17 cellular contexts compared by ENCODE assay signal in the genomic region with DNA sequence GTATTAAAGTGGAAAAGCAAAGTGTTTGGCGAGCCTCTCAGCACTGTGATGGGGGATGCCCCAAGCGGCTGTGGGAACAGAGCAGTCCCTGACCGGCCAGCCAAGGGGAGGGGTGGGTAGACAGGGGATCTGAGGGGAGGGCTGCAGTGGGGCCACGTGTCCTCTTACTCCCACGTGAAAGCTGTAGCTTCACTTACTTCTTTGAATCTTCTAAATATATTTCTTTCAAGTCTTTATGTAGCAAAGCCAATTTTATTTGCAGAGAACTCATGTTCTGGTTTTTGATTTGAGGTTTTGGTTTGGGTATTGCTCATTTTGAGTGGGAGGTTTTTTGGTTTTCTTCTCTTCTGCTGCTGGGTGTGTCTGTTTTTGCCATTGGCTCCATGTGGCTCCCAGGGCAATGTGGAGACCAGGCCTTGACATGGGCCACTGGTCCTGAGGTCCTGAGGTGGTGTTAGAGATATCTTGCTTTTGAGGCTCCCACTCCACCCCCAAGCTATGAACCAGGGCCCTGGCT. TPM values are rescaled to one million over a fixed set of nuclear protein-coding genes. Genes with fewer than 3 reads are reported as not detected.
DNase-seq lines count a peak whose midpoint lies in the region; ATAC-seq and TF ChIP-seq lines count a peak whose summit lies in the region.
"Had no signal": no experiment of that assay in that cellular context is flagged by ENCODE, and none has a peak within 500 bp of the region (broad histone marks: within the 10 kb centered on the region; RNA-seq: fewer than 3 reads in every experiment).

No MANE protein-coding gene starts in this region.

- DNase-seq in left ventricle myocardium inferior (no peak), cardiac septum (ENCODE audit: low spot score) (no peak), DMS53 (lab: John Stamatoyannopoulos, UW) (no peak), NCI-H2029 treated with DMSO at 0.1 percent for 48 hours (lab: John Stamatoyannopoulos, UW) (no peak), dermis blood vessel endothelial cell (no peak)
- DNase-seq: effector CD8-positive, alpha-beta T cell; foreskin fibroblast; NK-92 treated with Interleukin-12 subunit alpha and Interleukin-12 subunit beta, amount 100 ng/mL, for 24 hours; SIG-M5 had no signal

- no peak overlapping the region for H3K4me3 Mint-ChIP-seq in dendritic cell treated with granulocyte-macrophage colony-stimulating factor and Interleukin-4, amounts not matched to agents 40 ng/mL and 50 ng/mL, for 4 days
- H3K4me3 Mint-ChIP-seq: B cell, type B pancreatic cell had no signal

- no peaks in the 10 kb centered on the region for H3K9me3 ChIP-seq in left ventricle myocardium inferior (replicated peaks)

- intact Hi-C loops in left ventricle myocardium inferior (cut with micrococcal nuclease) (no loop called here), cardiac septum (cut with DNase I) (no loop called here)
- intact Hi-C loops in dendritic cell treated with granulocyte-macrophage colony-stimulating factor and Interleukin-4, amounts not matched to agents 40 ng/mL and 50 ng/mL, for 4 days (cut with micrococcal nuclease) = no loop called here

- peak; percentile 54 for ATAC-seq in HG03442 (IDR thresholded peaks at IDR 0.05; ENCODE audit: unreplicated experiment)
- ATAC-seq in GM21576 (IDR thresholded peaks at IDR 0.05; ENCODE audit: unreplicated experiment) = no peak

- H3K9me3 Mint-ChIP-seq in dendritic cell treated with granulocyte-macrophage colony-stimulating factor and Interleukin-4, amounts not matched to agents 40 ng/mL and 50 ng/mL, for 4 days = no peaks in the 10 kb centered on the region
- H3K9me3 Mint-ChIP-seq: type B pancreatic cell had no signal

- TF ChIP-seq CTCF in left ventricle myocardium inferior (IDR thresholded peaks at IDR 0.05; ENCODE audit: borderline replicate concordance) = no peak

- peak overlapping the region; percentile 73 for H3K27ac ChIP-seq in left ventricle myocardium inferior (replicated peaks)

- H3K4me1 Mint-ChIP-seq in dendritic cell treated with granulocyte-macrophage colony-stimulating factor and Interleukin-4, amounts not matched to agents 40 ng/mL and 50 ng/mL, for 4 days (ENCODE audit: low read depth) = no peaks in the 10 kb centered on the region
- H3K4me1 Mint-ChIP-seq: B cell had no signal

- H3K27me3 ChIP-seq in left ventricle myocardium inferior (ENCODE audit: low read depth) = no peaks in the 10 kb centered on the region

- H3K27ac Mint-ChIP-seq in dendritic cell treated with granulocyte-macrophage colony-stimulating factor and Interleukin-4, amounts not matched to agents 40 ng/mL and 50 ng/mL, for 4 days = peak overlapping the region; percentile 8
- H3K27ac Mint-ChIP-seq: B cell, type B pancreatic cell had no signal

- H3K36me3 Mint-ChIP-seq in dendritic cell treated with granulocyte-macrophage colony-stimulating factor and Interleukin-4, amounts not matched to agents 40 ng/mL and 50 ng/mL, for 4 days (ENCODE audit: low read depth) = peaks cover 41% of the 10 kb centered on the region

- H3K4me3 ChIP-seq in left ventricle myocardium inferior = no peak overlapping the region

- H3K27me3 Mint-ChIP-seq in dendritic cell treated with granulocyte-macrophage colony-stimulating factor and Interleukin-4, amounts not matched to agents 40 ng/mL and 50 ng/mL, for 4 days = no peaks in the 10 kb centered on the region
- H3K27me3 Mint-ChIP-seq: B cell, type B pancreatic cell had no signal

- H3K36me3 ChIP-seq in left ventricle myocardium inferior = no peaks in the 10 kb centered on the region

- peaks cover 25% of the 10 kb centered on the region for H3K4me1 ChIP-seq in left ventricle myocardium inferior

RNA-seq across cellular contexts. Expression of gene OVOL3, which starts 17.7 kb away (rescaled TPM):
- not detected for total RNA-seq in left ventricle myocardium inferior
- total RNA-seq in cardiac septum = not detected
- not detected in 2 replicates for total RNA-seq in dermis blood vessel endothelial cell
- total RNA-seq: B cell, HepG2, mesenteric fat pad, occipital lobe had no signal

RNA-seq across cellular contexts. Expression of gene POLR2I, which starts 21.5 kb away (rescaled TPM):
- 130 TPM for total RNA-seq in left ventricle myocardium inferior
- 98.7 TPM for total RNA-seq in cardiac septum
- total RNA-seq in dermis blood vessel endothelial cell = 42.9 and 71.1 TPM in 2 replicates

RNA-seq across cellular contexts. Expression of gene TBCB, which starts 22.1 kb away (rescaled TPM):
- total RNA-seq in left ventricle myocardium inferior = 94.9 TPM
- 142 TPM for total RNA-seq in cardiac septum
- total RNA-seq in dermis blood vessel endothelial cell = 201 and 226 TPM in 2 replicates

RNA-seq across cellular contexts. Expression of gene WDR62, which starts 38.5 kb away (rescaled TPM):
- total RNA-seq in left ventricle myocardium inferior (17.7 TPM), cardiac septum (6.1 TPM), dermis blood vessel endothelial cell (2.2 and 8.0 TPM in 2 replicates)

RNA-seq across cellular contexts. Expression of gene THAP8, which starts 39.1 kb away (rescaled TPM):
- total RNA-seq in left ventricle myocardium inferior = 4.2 TPM
- 3.9 TPM for total RNA-seq in cardiac septum
- total RNA-seq in dermis blood vessel endothelial cell = 1.6 and 2.6 TPM in 2 replicates
